Comparison of ENCODE assay signal across 21 cellular contexts in genomic region chr3:114093001-114093350, GRCh38. TPM values are rescaled to one million over a fixed set of nuclear protein-coding genes. Genes with fewer than 3 reads are reported as not detected.
DNase-seq lines count a peak whose midpoint lies in the region; ATAC-seq and TF ChIP-seq lines count a peak whose summit lies in the region.
"Had no signal": no experiment of that assay in that cellular context is flagged by ENCODE, and none has a peak within 500 bp of the region (broad histone marks: within the 10 kb centered on the region; RNA-seq: fewer than 3 reads in every experiment).

No MANE protein-coding gene starts in this region.

- H3K36me3 ChIP-seq in heart right ventricle (peaks cover 0 to 7% (median 0%) of the 10 kb centered on the region in 9 donors), gastrocnemius medialis (no peaks in the 10 kb centered on the region), BE2C (no peaks in the 10 kb centered on the region)

- TF ChIP-seq CTCF in heart right ventricle (IDR thresholded peaks at IDR 0.05) (no peak), mesothelial cell of epicardium (IDR thresholded peaks at IDR 0.05; ENCODE audit: unreplicated experiment) (no peak), gastrocnemius medialis (IDR thresholded peaks at IDR 0.05 in 4 of 5, conservative IDR thresholded peaks at IDR 0.05 in 1 of 5) (no peak), BE2C (IDR thresholded peaks at IDR 0.05; ENCODE audit: low read depth, low read length) (no peak)

- peaks cover under 1% of the 10 kb centered on the region for H3K9me3 Mint-ChIP-seq in mesothelial cell of epicardium
- H3K9me3 Mint-ChIP-seq: activated naive CD8-positive, alpha-beta T cell treated with anti-CD3 and anti-CD28 coated beads for 36 hours; activated T-helper 2 cell treated with anti-CD3 and anti-CD28 coated beads, Interferon-gamma antibody, Interleukin-2, Interleukin-4, amounts not matched to agents 10 μg/mL and 5 μg/mL and 100 μg/mL, durations not matched to agents 14 hours and 24 hours and 36 hours; neural crest cell; stimulated activated naive B cell treated with anti-CD40 and anti-IgM and Interleukin-4, amounts not matched to agents 10 μg/mL and 1 μg/mL and 100 μg/mL, for 72 hours had no signal

- H3K27ac Mint-ChIP-seq in mesothelial cell of epicardium = peak overlapping the region; percentile 77
- H3K27ac Mint-ChIP-seq: activated naive CD8-positive, alpha-beta T cell treated with anti-CD3 and anti-CD28 coated beads for 36 hours; activated T-helper 2 cell treated with anti-CD3 and anti-CD28 coated beads, Interferon-gamma antibody, Interleukin-2, Interleukin-4, amounts not matched to agents 10 μg/mL and 5 μg/mL and 100 μg/mL, durations not matched to agents 14 hours and 24 hours and 36 hours; stimulated activated naive B cell treated with anti-CD40 and anti-IgM and Interleukin-4, amounts not matched to agents 10 μg/mL and 1 μg/mL and 100 μg/mL, for 72 hours had no signal

- no peak for DNase-seq in heart right ventricle
- DNase-seq in cardiac septum (ENCODE audit: low spot score) = no peak
- peak; percentile 1 to 32 for DNase-seq in dermis microvascular lymphatic vessel endothelial cell (ENCODE audit: low read depth in 2 of 2)
- DNase-seq in mesothelial cell of epicardium (ENCODE audit: low spot score in 2 of 2, unreplicated experiment in 2 of 2) = no peak
- DNase-seq in gastrocnemius medialis = no peak
- DNase-seq in BE2C = no peak
- DNase-seq in amniotic stem cell (lab: John Stamatoyannopoulos, UW) = no peak
- DNase-seq: activated CD8-positive, alpha-beta memory T cell treated with anti-CD3 and anti-CD28 coated beads, Interleukin-2, amount 50 U/mL, for 48 hours; activated naive CD8-positive, alpha-beta T cell treated with anti-CD3 and anti-CD28 coated beads for 36 hours; DMS 273 treated with DMSO at 0.1 percent for 48 hours; effector CD4-positive, alpha-beta T cell; NCI-H524 treated with DMSO at 0.1 percent for 48 hours; stimulated activated CD4-positive, alpha-beta T cell treated with anti-CD3 and anti-CD28 coated beads, Interleukin-2, amount 100 ng/mL, for 24 hours; stimulated activated naive B cell treated with anti-CD40 and anti-IgM and Interleukin-4, amounts not matched to agents 10 μg/mL and 1 μg/mL and 100 μg/mL, for 72 hours had no signal

- in situ Hi-C loops in gastrocnemius medialis (cut with MboI; ENCODE audit: low sequenced_read_pairs in 4 of 4) = no loop called here

- H3K27me3 ChIP-seq in heart right ventricle (no peaks in the 10 kb centered on the region), gastrocnemius medialis (no peaks in the 10 kb centered on the region), BE2C (no peaks in the 10 kb centered on the region)
- H3K27me3 ChIP-seq: esophagus muscularis mucosa, testis had no signal

- H3K36me3 Mint-ChIP-seq in mesothelial cell of epicardium = peaks cover 3% of the 10 kb centered on the region

- H3K4me1 Mint-ChIP-seq in mesothelial cell of epicardium = peaks cover 26% of the 10 kb centered on the region
- H3K4me1 Mint-ChIP-seq: activated naive CD8-positive, alpha-beta T cell treated with anti-CD3 and anti-CD28 coated beads for 36 hours had no signal

- H3K27ac ChIP-seq in heart right ventricle = peak overlapping the region in 6 of 10 donors; percentile 36 to 56 (median 46)
- H3K27ac ChIP-seq in gastrocnemius medialis = peak overlapping the region in 1 of 4 donors; percentile 34
- H3K27ac ChIP-seq: C4-2B, KMS-11, testis had no signal

- ATAC-seq in heart right ventricle = no peak
- no peak for ATAC-seq in gastrocnemius medialis
- ATAC-seq in GM19397 (IDR thresholded peaks at IDR 0.05; ENCODE audit: unreplicated experiment) = no peak

- H3K4me3 Mint-ChIP-seq in mesothelial cell of epicardium = peak overlapping the region; percentile 0
- H3K4me3 Mint-ChIP-seq: activated naive CD8-positive, alpha-beta T cell treated with anti-CD3 and anti-CD28 coated beads for 36 hours; neural crest cell; stimulated activated naive B cell treated with anti-CD40 and anti-IgM and Interleukin-4, amounts not matched to agents 10 μg/mL and 1 μg/mL and 100 μg/mL, for 72 hours had no signal

- intact Hi-C loops in heart right ventricle (cut with DNase I) (no loop called here), cardiac septum (cut with DNase I) (loop anchor here (5.0 kb wide), 1 partner anchor 59 kb away; no protein-coding TSS in a partner anchor), gastrocnemius medialis (cut with DNase I; ENCODE audit: low total_unique reads) (no loop called here)

- H3K4me1 ChIP-seq in heart right ventricle (peaks cover 0 to 23% (median 12%) of the 10 kb centered on the region in 9 donors), gastrocnemius medialis (peaks cover 0 to 5% of the 10 kb centered on the region in 2 donors), BE2C (no peaks in the 10 kb centered on the region; the same call in 1 of the 2 replicates)
- H3K4me1 ChIP-seq: testis had no signal

- H3K9me3 ChIP-seq in heart right ventricle = no peaks in the 10 kb centered on the region
- H3K9me3 ChIP-seq in gastrocnemius medialis = no peaks in the 10 kb centered on the region
- no peaks in the 10 kb centered on the region for H3K9me3 ChIP-seq in BE2C
- H3K9me3 ChIP-seq: esophagus muscularis mucosa, testis had no signal

- H3K4me3 ChIP-seq in heart right ventricle (peak overlapping the region in 5 of 10 donors; percentile 10 to 28 (median 14)), gastrocnemius medialis (no peak overlapping the region), BE2C (ENCODE audit: low read depth, low read length) (no peak overlapping the region)
- H3K4me3 ChIP-seq: esophagus muscularis mucosa, testis had no signal

- 41 to 44% methylated on average over 3 of the region's 3 CpGs for WGBS in heart right ventricle, 2 donors

- TF ChIP-seq POLR2A in gastrocnemius medialis (IDR thresholded peaks at IDR 0.05) = no peak

- H3K27me3 Mint-ChIP-seq in mesothelial cell of epicardium (ENCODE audit: low read depth) = no peaks in the 10 kb centered on the region
- H3K27me3 Mint-ChIP-seq: stimulated activated naive B cell treated with anti-CD40 and anti-IgM and Interleukin-4, amounts not matched to agents 10 μg/mL and 1 μg/mL and 100 μg/mL, for 72 hours had no signal

RNA-seq across cellular contexts. Expression of gene QTRT2, which starts 36.4 kb away (rescaled TPM):
- total RNA-seq in heart right ventricle (1 to 10 TPM; 3.6 to 9.7 (median 5.2) TPM), cardiac septum (6.5 TPM), dermis microvascular lymphatic vessel endothelial cell (22.5 and 25.0 TPM in 2 replicates), mesothelial cell of epicardium (29.1 to 35.2 TPM (median 32.3 TPM) in 3 replicates), gastrocnemius medialis (1 to 10 TPM; 3.3 to 7.1 (median 6.9) TPM)
- polyA plus RNA-seq in heart right ventricle = 1 to 10 TPM; 3.4 to 4.2 TPM
- 14.6 TPM for polyA plus RNA-seq in BE2C (2012; ENCODE audit: insufficient read depth, insufficient read length, low read depth)

RNA-seq across cellular contexts. Expression of gene CCDC191, which starts 36.6 kb away (rescaled TPM):
- 1 to 10 TPM in 8 of 10 donors, under 1 TPM in 2; 0.68 to 3.6 (median 1.8) TPM for total RNA-seq in heart right ventricle
- polyA plus RNA-seq in heart right ventricle = 1 to 10 TPM in 1 of 2 donors, under 1 TPM in 1; 0.51 to 2.2 TPM
- 1.2 TPM for total RNA-seq in cardiac septum
- 0.77 and 1.1 TPM in 2 replicates for total RNA-seq in dermis microvascular lymphatic vessel endothelial cell
- 8.8 to 10.8 TPM (median 10.3 TPM) in 3 replicates for total RNA-seq in mesothelial cell of epicardium
- under 1 TPM; 0.29 to 0.82 (median 0.42) TPM for total RNA-seq in gastrocnemius medialis
- 0.76 TPM for polyA plus RNA-seq in BE2C (2012; ENCODE audit: insufficient read depth, insufficient read length, low read depth)

Comparison
In these comparisons a context has a peak if more than half of its experiments do, and no peak if none do; other contexts are left out.
1. DNase-seq: peak in dermis microvascular lymphatic vessel endothelial cell (2 of 2); none in heart right ventricle (0 of 2), cardiac septum (single experiment), mesothelial cell of epicardium (0 of 2), gastrocnemius medialis (0 of 2), BE2C (single experiment) and amniotic stem cell (single experiment).